9 cellular contexts compared by ENCODE assay signal in the genomic region with DNA sequence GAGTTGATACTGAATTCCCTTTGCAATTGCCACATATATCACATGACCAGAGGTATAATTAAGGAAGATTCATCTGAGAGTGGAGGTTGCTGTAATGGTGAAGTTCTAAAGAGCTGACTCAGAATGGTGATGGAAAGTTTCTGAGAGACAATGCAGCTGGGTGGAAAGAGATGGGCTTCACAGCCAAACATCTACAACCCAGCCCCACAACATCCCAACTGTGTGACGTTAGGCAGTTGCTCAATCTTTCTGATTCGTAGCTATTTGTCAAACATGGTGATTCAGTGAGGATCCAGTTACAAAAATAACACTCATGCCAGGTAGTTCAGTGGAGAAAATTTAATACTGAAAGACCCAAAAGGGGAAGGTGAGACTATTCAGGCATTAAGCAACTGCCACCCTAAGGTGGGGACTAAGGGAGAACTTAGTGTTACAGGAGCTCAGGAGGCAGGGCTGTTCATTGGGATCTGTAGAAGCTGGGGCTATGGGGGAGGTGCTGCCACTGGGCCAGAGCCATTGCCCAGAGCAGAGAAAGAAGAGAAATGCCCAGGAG. TPM values are rescaled to one million over a fixed set of nuclear protein-coding genes. Genes with fewer than 3 reads are reported as not detected.
DNase-seq lines count a peak whose midpoint lies in the region; ATAC-seq and TF ChIP-seq lines count a peak whose summit lies in the region.
"Had no signal": no experiment of that assay in that cellular context is flagged by ENCODE, and none has a peak within 500 bp of the region (broad histone marks: within the 10 kb centered on the region; RNA-seq: fewer than 3 reads in every experiment).

No MANE protein-coding gene starts in this region.

- H3K27ac ChIP-seq in esophagus muscularis mucosa (replicated peaks in 1 of 4) = peak overlapping the region; percentile 60 to 75 (median 64)
- no peak overlapping the region for H3K27ac ChIP-seq in colonic mucosa

- H3K4me3 ChIP-seq in esophagus muscularis mucosa (no peak overlapping the region), colonic mucosa (no peak overlapping the region)

- TF ChIP-seq EP300 in esophagus muscularis mucosa (IDR thresholded peaks at IDR 0.05) = no peak

- peaks cover 0 to 36% (median 8%) of the 10 kb centered on the region in 4 donors for H3K36me3 ChIP-seq in esophagus muscularis mucosa
- no peaks in the 10 kb centered on the region for H3K36me3 ChIP-seq in colonic mucosa

- no peaks in the 10 kb centered on the region for H3K27me3 ChIP-seq in esophagus muscularis mucosa
- no peaks in the 10 kb centered on the region for H3K27me3 ChIP-seq in colonic mucosa

- no peak for TF ChIP-seq POLR2A in esophagus muscularis mucosa (IDR thresholded peaks at IDR 0.05; ENCODE audit: low read depth)

- peak; percentile 23 for ATAC-seq in GM18909 (IDR thresholded peaks at IDR 0.05; ENCODE audit: poor library complexity, unreplicated experiment)
- ATAC-seq in HG02938 (IDR thresholded peaks at IDR 0.05; ENCODE audit: unreplicated experiment) = no peak
- ATAC-seq: Panc1 had no signal

- peak overlapping the region in 1 of 2 donors; percentile 26 for H3K9ac ChIP-seq in colonic mucosa (ENCODE audit: low read depth in 2 of 2, low read length in 2 of 2)

- 42% methylated on average over 2 of the region's 2 CpGs for WGBS in esophagus muscularis mucosa

- H3K9me3 ChIP-seq in esophagus muscularis mucosa (no peaks in the 10 kb centered on the region), colonic mucosa (no peaks in the 10 kb centered on the region)

- H3K4me1 ChIP-seq in esophagus muscularis mucosa (peaks cover 0 to 16% (median 2%) of the 10 kb centered on the region in 4 donors), colonic mucosa (no peaks in the 10 kb centered on the region)

- peak; percentile 82 for DNase-seq in MV-4-11 (lab: John Stamatoyannopoulos, UW)
- no peak for DNase-seq in esophagus muscularis mucosa (ENCODE audit: extremely low spot score)
- DNase-seq in stimulated activated CD8-positive, alpha-beta memory T cell treated with anti-CD3 and anti-CD28 coated beads, Interleukin-4, amount 100 ng/mL, for 48 hours = peak; percentile 42
- no peak for DNase-seq in colonic mucosa
- DNase-seq in NCI-H2081 (lab: John Stamatoyannopoulos, UW) = no peak
- DNase-seq: kidney had no signal

- intact Hi-C loops in esophagus muscularis mucosa (cut with DNase I) = loop anchor here (10.0 kb wide), 1 partner anchor 197 kb away; no protein-coding TSS in a partner anchor
- intact Hi-C loops in colonic mucosa (cut with DNase I) = no loop called here

- TF ChIP-seq CTCF in esophagus muscularis mucosa (IDR thresholded peaks at IDR 0.05) (no peak), colonic mucosa (IDR thresholded peaks at IDR 0.05) (no peak)

RNA-seq across cellular contexts. Expression of a gene that starts 6.9 kb away (rescaled TPM):
- total RNA-seq in esophagus muscularis mucosa (10 to 100 TPM; 53.6 to 85.2 (median 70.6) TPM), colonic mucosa (100 to 1,000 TPM in 1 of 2 donors, 10 to 100 TPM in 1; 73.5 to 104 TPM)

RNA-seq across cellular contexts. Expression of a gene that starts 35.7 kb away (rescaled TPM):
- 1 to 10 TPM in 1 of 4 donors, not detected in 3; 1.3 TPM for total RNA-seq in esophagus muscularis mucosa
- total RNA-seq in colonic mucosa = under 1 TPM in 1 of 2 donors, not detected in 1; 0.54 TPM

Comparison
In these comparisons a context has a peak if more than half of its experiments do, and no peak if none do; other contexts are left out.
1. DNase-seq: peak in MV-4-11 (single experiment) and stimulated activated CD8-positive, alpha-beta memory T cell treated with anti-CD3 and anti-CD28 coated beads, Interleukin-4, amount 100 ng/mL, for 48 hours (single experiment); none in esophagus muscularis mucosa (single experiment), colonic mucosa (single experiment) and NCI-H2081 (0 of 2).